Comparison of ENCODE assay signal across 11 cellular contexts in the genomic region with DNA sequence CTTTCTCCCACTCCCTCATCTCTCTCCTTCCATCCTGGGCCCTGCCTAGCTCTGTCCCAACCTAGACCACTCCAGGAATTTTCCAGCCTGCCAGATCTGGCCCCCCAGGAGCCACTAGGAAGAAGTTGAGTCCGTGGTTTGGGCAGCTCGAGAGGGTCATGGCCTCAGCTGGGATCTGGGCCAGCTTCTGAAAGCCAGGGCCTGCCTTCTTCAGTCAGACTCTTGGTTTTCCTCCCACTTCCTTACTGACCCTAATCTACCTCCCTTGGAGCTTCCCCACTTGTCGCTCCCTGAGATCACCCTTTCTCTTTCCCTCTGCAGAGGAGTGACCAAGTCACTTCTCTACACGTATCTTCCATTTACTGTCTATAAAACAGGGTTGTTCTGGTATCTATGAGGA. TPM values are rescaled to one million over a fixed set of nuclear protein-coding genes. Genes with fewer than 3 reads are reported as not detected.
DNase-seq lines count a peak whose midpoint lies in the region; TF ChIP-seq lines count a peak whose summit lies in the region.
"Had no signal": no experiment of that assay in that cellular context is flagged by ENCODE, and none has a peak within 500 bp of the region (broad histone marks: within the 10 kb centered on the region; RNA-seq: fewer than 3 reads in every experiment).

No MANE protein-coding gene starts in this region.

- peak; percentile 21 for DNase-seq in HT1080 (ENCODE audit: low read depth)
- peak in 4 of 7 donors; percentile 26 to 75 (median 64) for DNase-seq in adrenal gland
- peak; percentile 50 to 77 for DNase-seq in foreskin fibroblast
- DNase-seq in stomach = peak; percentile 60
- DNase-seq in RPMI8226 = no peak
- DNase-seq in activated CD4-positive, alpha-beta T cell treated with anti-CD3 and anti-CD28 coated beads for 4 hours = no peak
- DNase-seq in pons (ENCODE audit: low spot score) = no peak
- DNase-seq: activated gamma-delta T cell treated with Interleukin-2 at 50 U/mL for 16 hours, COR-L47, NCI-H1092 treated with DMSO at 0.1 percent for 48 hours, NCI-H526 treated with DMSO at 0.1 percent for 48 hours had no signal

- no peak for TF ChIP-seq EP300 in stomach (IDR thresholded peaks at IDR 0.05)

- H3K9me3 ChIP-seq in adrenal gland (replicated peaks in 1 of 3) (no peaks in the 10 kb centered on the region), stomach (no peaks in the 10 kb centered on the region)

- peak overlapping the region in 1 of 5 donors; percentile 32 for H3K27ac ChIP-seq in adrenal gland
- peak overlapping the region in 2 of 5 donors; percentile 28 to 42 for H3K27ac ChIP-seq in stomach

- H3K27me3 ChIP-seq in adrenal gland (no peaks in the 10 kb centered on the region), stomach (no peaks in the 10 kb centered on the region)

- 32 to 57% (median 44%) methylated on average over 3 to 4 of the region's 4 CpGs for WGBS in adrenal gland, 4 donors
- 13 to 44% (median 20%) methylated on average over 4 of the region's 4 CpGs for WGBS in stomach, 5 donors

- TF ChIP-seq CTCF in adrenal gland (IDR thresholded peaks at IDR 0.05) = no peak
- TF ChIP-seq CTCF in foreskin fibroblast (IDR thresholded peaks at IDR 0.05; ENCODE audit: low read depth, low read length) = no peak
- no peak for TF ChIP-seq CTCF in stomach (IDR thresholded peaks at IDR 0.05)

- intact Hi-C loops in adrenal gland (cut with DNase I) (loop anchor here in 1 of 2 donors (5.0 kb wide), 1 partner anchor 77 kb away; no protein-coding TSS in a partner anchor), stomach (cut with DNase I; ENCODE audit: low total_unique reads) (no loop called here)

- H3K4me3 ChIP-seq in adrenal gland (no peak overlapping the region), foreskin fibroblast (ENCODE audit: low read depth in 1 of 2, low read length in 2 of 2) (no peak overlapping the region), stomach (no peak overlapping the region)

- H3K36me3 ChIP-seq in adrenal gland (replicated peaks in 1 of 2) = no peaks in the 10 kb centered on the region
- no peaks in the 10 kb centered on the region for H3K36me3 ChIP-seq in stomach

- peaks cover 8 to 10% of the 10 kb centered on the region in 2 donors for H3K4me1 ChIP-seq in adrenal gland (replicated peaks in 1 of 2)
- peaks cover 0 to 24% (median 15%) of the 10 kb centered on the region in 4 donors for H3K4me1 ChIP-seq in stomach

- no peak for TF ChIP-seq POLR2A in adrenal gland (IDR thresholded peaks at IDR 0.05)
- no peak for TF ChIP-seq POLR2A in stomach (IDR thresholded peaks at IDR 0.05)

RNA-seq across cellular contexts. Expression of a gene that starts 6.4 kb away (rescaled TPM):
- total RNA-seq in HT1080 (2014; rRNA removed; shearing (Covaris generic)) = 36.5 and 39.3 TPM in 2 replicates
- polyA plus RNA-seq in HT1080 (2015; cell fraction: cytosol; rRNA removed) = 47.7 and 48.6 TPM in 2 replicates
- 54.8 and 54.9 TPM in 2 replicates for polyA plus RNA-seq in HT1080 (2015; cell fraction: nucleus; rRNA removed)
- total RNA-seq in adrenal gland = 10 to 100 TPM; 21.8 to 65.1 (median 48.2) TPM
- 10 to 100 TPM in 1 of 3 donors, 1 to 10 TPM in 2; 4.1 to 27.8 (median 8.9) TPM for polyA plus RNA-seq in adrenal gland
- 10 to 100 TPM in 4 of 5 donors, 1 to 10 TPM in 1; 5.8 to 19.7 (median 10.5) TPM for total RNA-seq in stomach
- polyA plus RNA-seq in stomach = 1 to 10 TPM; 5.2 to 9.0 (median 5.5) TPM

RNA-seq across cellular contexts. Expression of a gene that starts 35.4 kb away (rescaled TPM):
- total RNA-seq in HT1080 (2014; rRNA removed; shearing (Covaris generic)) = 75.9 and 91.6 TPM in 2 replicates
- 80.4 and 81.9 TPM in 2 replicates for polyA plus RNA-seq in HT1080 (2015; cell fraction: cytosol; rRNA removed)
- 33.8 and 34.6 TPM in 2 replicates for polyA plus RNA-seq in HT1080 (2015; cell fraction: nucleus; rRNA removed)
- total RNA-seq in adrenal gland (100 to 1,000 TPM; 109 to 154 (median 141) TPM), stomach (10 to 100 TPM; 38.8 to 66.7 (median 58.9) TPM)
- polyA plus RNA-seq in adrenal gland (100 to 1,000 TPM in 1 of 3 donors, 10 to 100 TPM in 2; 28.4 to 118 (median 33.8) TPM), stomach (10 to 100 TPM; 32.8 to 41.1 (median 36.7) TPM)

RNA-seq across cellular contexts. Expression of a gene that starts 39.5 kb away (rescaled TPM):
- 189 and 191 TPM in 2 replicates for total RNA-seq in HT1080 (2014; rRNA removed; shearing (Covaris generic))
- 80.9 and 105 TPM in 2 replicates for polyA plus RNA-seq in HT1080 (2015; cell fraction: cytosol; rRNA removed)
- 232 and 272 TPM in 2 replicates for polyA plus RNA-seq in HT1080 (2015; cell fraction: nucleus; rRNA removed)
- total RNA-seq in adrenal gland = 100 to 1,000 TPM; 172 to 331 (median 297) TPM
- 100 to 1,000 TPM; 276 to 652 (median 461) TPM for polyA plus RNA-seq in adrenal gland
- total RNA-seq in stomach = 100 to 1,000 TPM; 107 to 677 (median 423) TPM
- 100 to 1,000 TPM; 114 to 237 (median 157) TPM for polyA plus RNA-seq in stomach

RNA-seq across cellular contexts. Expression of a gene that starts 41.4 kb away (rescaled TPM):
- total RNA-seq in HT1080 (2014; rRNA removed; shearing (Covaris generic)) = 5.7 and 8.1 TPM in 2 replicates
- 4.0 and 5.8 TPM in 2 replicates for polyA plus RNA-seq in HT1080 (2015; cell fraction: cytosol; rRNA removed)
- 14.5 and 14.8 TPM in 2 replicates for polyA plus RNA-seq in HT1080 (2015; cell fraction: nucleus; rRNA removed)
- total RNA-seq in adrenal gland (10 to 100 TPM; 18.3 to 46.6 (median 29.2) TPM), stomach (100 to 1,000 TPM in 1 of 5 donors, 10 to 100 TPM in 3, 1 to 10 TPM in 1; 5.2 to 254 (median 12.5) TPM)
- polyA plus RNA-seq in adrenal gland (10 to 100 TPM in 1 of 3 donors, 1 to 10 TPM in 2; 4.1 to 10.7 (median 9.5) TPM), stomach (1 to 10 TPM; 2.1 to 7.5 (median 2.9) TPM)

Comparison
In these comparisons a context has a peak if more than half of its experiments do, and no peak if none do; other contexts are left out.
1. DNase-seq: peak in HT1080 (single experiment), adrenal gland (4 of 7), foreskin fibroblast (2 of 2) and stomach (single experiment); none in RPMI8226 (single experiment), activated CD4-positive, alpha-beta T cell treated with anti-CD3 and anti-CD28 coated beads for 4 hours (0 of 2) and pons (single experiment).